ENCODE assay signal across 3 cellular contexts in the genomic region with DNA sequence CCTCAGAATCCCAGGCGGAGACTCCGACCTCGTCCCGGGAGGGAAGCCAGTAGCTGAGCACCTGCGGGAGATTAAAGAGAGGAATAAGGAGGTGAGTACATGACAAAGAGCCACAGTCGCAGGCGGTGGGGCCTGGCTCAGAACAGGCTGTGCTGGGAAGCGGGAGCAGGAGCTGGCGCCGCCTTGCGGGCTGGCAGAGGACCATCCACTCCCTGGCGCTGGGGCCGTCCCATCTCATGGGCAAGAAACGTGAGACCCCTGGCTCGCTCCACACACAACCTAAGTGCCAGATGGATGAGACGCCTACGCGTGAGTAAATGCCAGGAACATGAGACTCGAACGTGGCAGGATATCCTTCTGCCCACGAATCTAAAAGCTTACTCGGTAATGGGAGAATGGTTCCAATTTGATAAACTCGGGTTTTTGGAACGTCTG.
TF ChIP-seq lines count a peak whose summit lies in the region.

No MANE protein-coding gene starts in this region.

TF ChIP-seq in HEK293, 187 proteins besides CTCF, POLR2A, EP300 and RAD21 (continues in another document):
- TF ChIP-seq ZNF24 (tag by site-specific recombination; IDR thresholded peaks at IDR 0.05) (no peak), ZNF416 (tag by site-specific recombination; IDR thresholded peaks at IDR 0.05) (no peak), SP7 (tag by site-specific recombination; IDR thresholded peaks at IDR 0.05) (0 out of 2 replicates have a peak, but pooled peaks have one; percentile 26), MEIS1 (CRISPR knock-in tag; IDR thresholded peaks at IDR 0.05; ENCODE audit: borderline replicate concordance) (no peak), ZBTB17 (tag by site-specific recombination; IDR thresholded peaks at IDR 0.05) (peak; percentile 38), GLIS1 (tag by site-specific recombination; IDR thresholded peaks at IDR 0.05) (0 out of 2 replicates have a peak, but pooled peaks have one; percentile 20), ZBTB21 (tag by site-specific recombination; IDR thresholded peaks at IDR 0.05) (no peak), ZNF626 (tag by site-specific recombination; IDR thresholded peaks at IDR 0.05) (no peak), GLIS2 (tag by site-specific recombination; IDR thresholded peaks at IDR 0.05) (0 out of 2 replicates have a peak, but pooled peaks have one; percentile 27), ZNF560 (tag by site-specific recombination; IDR thresholded peaks at IDR 0.05; ENCODE audit: borderline replicate concordance) (no peak), ZNF394 (tag by site-specific recombination; IDR thresholded peaks at IDR 0.05; ENCODE audit: borderline replicate concordance) (no peak)
- TF ChIP-seq, protein P1, sequence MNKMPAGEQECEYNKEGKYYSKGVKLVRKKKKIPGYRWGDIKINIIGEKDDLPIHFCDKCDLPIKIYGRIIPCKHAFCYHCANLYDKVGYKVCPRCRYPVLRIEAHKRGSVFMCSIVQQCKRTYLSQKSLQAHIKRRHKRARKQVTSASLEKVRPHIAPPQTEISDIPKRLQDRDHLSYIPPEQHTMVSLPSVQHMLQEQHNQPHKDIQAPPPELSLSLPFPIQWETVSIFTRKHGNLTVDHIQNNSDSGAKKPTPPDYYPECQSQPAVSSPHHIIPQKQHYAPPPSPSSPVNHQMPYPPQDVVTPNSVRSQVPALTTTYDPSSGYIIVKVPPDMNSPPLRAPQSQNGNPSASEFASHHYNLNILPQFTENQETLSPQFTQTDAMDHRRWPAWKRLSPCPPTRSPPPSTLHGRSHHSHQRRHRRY (tag by site-specific recombination; IDR thresholded peaks at IDR 0.05): no peak
- TF ChIP-seq, protein P2, sequence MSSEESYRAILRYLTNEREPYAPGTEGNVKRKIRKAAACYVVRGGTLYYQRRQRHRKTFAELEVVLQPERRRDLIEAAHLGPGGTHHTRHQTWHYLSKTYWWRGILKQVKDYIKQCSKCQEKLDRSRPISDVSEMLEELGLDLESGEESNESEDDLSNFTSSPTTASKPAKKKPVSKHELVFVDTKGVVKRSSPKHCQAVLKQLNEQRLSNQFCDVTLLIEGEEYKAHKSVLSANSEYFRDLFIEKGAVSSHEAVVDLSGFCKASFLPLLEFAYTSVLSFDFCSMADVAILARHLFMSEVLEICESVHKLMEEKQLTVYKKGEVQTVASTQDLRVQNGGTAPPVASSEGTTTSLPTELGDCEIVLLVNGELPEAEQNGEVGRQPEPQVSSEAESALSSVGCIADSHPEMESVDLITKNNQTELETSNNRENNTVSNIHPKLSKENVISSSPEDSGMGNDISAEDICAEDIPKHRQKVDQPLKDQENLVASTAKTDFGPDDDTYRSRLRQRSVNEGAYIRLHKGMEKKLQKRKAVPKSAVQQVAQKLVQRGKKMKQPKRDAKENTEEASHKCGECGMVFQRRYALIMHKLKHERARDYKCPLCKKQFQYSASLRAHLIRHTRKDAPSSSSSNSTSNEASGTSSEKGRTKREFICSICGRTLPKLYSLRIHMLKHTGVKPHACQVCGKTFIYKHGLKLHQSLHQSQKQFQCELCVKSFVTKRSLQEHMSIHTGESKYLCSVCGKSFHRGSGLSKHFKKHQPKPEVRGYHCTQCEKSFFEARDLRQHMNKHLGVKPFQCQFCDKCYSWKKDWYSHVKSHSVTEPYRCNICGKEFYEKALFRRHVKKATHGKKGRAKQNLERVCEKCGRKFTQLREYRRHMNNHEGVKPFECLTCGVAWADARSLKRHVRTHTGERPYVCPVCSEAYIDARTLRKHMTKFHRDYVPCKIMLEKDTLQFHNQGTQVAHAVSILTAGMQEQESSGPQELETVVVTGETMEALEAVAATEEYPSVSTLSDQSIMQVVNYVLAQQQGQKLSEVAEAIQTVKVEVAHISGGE (tag by site-specific recombination; conservative IDR thresholded peaks at IDR 0.05; ENCODE audit: low read depth): 0 out of 2 replicates have a peak, but pooled peaks have one; percentile 23
- TF ChIP-seq, protein P3, sequence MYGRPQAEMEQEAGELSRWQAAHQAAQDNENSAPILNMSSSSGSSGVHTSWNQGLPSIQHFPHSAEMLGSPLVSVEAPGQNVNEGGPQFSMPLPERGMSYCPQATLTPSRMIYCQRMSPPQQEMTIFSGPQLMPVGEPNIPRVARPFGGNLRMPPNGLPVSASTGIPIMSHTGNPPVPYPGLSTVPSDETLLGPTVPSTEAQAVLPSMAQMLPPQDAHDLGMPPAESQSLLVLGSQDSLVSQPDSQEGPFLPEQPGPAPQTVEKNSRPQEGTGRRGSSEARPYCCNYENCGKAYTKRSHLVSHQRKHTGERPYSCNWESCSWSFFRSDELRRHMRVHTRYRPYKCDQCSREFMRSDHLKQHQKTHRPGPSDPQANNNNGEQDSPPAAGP (tag by site-specific recombination; IDR thresholded peaks at IDR 0.05): no peak

TF ChIP-seq in SK-N-SH, 30 proteins besides CTCF, POLR2A, EP300 and RAD21 (continues in another document):
- TF ChIP-seq USF1 (IDR thresholded peaks at IDR 0.05; ENCODE audit: borderline replicate concordance, low read depth): no peak
- TF ChIP-seq POLR2AphosphoS5 (IDR thresholded peaks at IDR 0.05; ENCODE audit: low read depth, low read length): peak; percentile 32; the same call in 1 of the 2 replicates
- TF ChIP-seq FOSL2 (IDR thresholded peaks at IDR 0.05; ENCODE audit: borderline replicate concordance, low read depth): no peak
- no peak for TF ChIP-seq EZH2phosphoT487 (IDR thresholded peaks at IDR 0.05; ENCODE audit: borderline replicate concordance, low read depth)
- TF ChIP-seq, protein P4, sequence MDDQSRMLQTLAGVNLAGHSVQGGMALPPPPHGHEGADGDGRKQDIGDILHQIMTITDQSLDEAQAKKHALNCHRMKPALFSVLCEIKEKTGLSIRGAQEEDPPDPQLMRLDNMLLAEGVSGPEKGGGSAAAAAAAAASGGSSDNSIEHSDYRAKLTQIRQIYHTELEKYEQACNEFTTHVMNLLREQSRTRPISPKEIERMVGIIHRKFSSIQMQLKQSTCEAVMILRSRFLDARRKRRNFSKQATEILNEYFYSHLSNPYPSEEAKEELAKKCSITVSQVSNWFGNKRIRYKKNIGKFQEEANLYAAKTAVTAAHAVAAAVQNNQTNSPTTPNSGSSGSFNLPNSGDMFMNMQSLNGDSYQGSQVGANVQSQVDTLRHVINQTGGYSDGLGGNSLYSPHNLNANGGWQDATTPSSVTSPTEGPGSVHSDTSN (IDR thresholded peaks at IDR 0.05): peak; percentile 12; the same call in 1 of the 2 replicates
- no peak for TF ChIP-seq RFX5 (IDR thresholded peaks at IDR 0.05; ENCODE audit: low read length)
- no peak for TF ChIP-seq GABPA (IDR thresholded peaks at IDR 0.05; ENCODE audit: low read depth)
- TF ChIP-seq, protein P5, sequence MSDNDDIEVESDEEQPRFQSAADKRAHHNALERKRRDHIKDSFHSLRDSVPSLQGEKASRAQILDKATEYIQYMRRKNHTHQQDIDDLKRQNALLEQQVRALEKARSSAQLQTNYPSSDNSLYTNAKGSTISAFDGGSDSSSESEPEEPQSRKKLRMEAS (IDR thresholded peaks at IDR 0.05; ENCODE audit: low read depth): peak; percentile 77; the same call in 1 of the 2 replicates
- peak; percentile 59 for TF ChIP-seq SMC3 (IDR thresholded peaks at IDR 0.05; ENCODE audit: low read depth, low read length)
- TF ChIP-seq TEAD4 (IDR thresholded peaks at IDR 0.05; ENCODE audit: borderline replicate concordance, insufficient read depth): no peak
- TF ChIP-seq, protein P6, sequence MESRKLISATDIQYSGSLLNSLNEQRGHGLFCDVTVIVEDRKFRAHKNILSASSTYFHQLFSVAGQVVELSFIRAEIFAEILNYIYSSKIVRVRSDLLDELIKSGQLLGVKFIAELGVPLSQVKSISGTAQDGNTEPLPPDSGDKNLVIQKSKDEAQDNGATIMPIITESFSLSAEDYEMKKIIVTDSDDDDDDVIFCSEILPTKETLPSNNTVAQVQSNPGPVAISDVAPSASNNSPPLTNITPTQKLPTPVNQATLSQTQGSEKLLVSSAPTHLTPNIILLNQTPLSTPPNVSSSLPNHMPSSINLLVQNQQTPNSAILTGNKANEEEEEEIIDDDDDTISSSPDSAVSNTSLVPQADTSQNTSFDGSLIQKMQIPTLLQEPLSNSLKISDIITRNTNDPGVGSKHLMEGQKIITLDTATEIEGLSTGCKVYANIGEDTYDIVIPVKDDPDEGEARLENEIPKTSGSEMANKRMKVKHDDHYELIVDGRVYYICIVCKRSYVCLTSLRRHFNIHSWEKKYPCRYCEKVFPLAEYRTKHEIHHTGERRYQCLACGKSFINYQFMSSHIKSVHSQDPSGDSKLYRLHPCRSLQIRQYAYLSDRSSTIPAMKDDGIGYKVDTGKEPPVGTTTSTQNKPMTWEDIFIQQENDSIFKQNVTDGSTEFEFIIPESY (IDR thresholded peaks at IDR 0.05; ENCODE audit: borderline replicate concordance, low read depth): no peak
- TF ChIP-seq USF2 (IDR thresholded peaks at IDR 0.05; ENCODE audit: borderline replicate concordance, low read depth, low read length): no peak
- peak; percentile 24; the same call in 1 of the 2 replicates for TF ChIP-seq NFIC (IDR thresholded peaks at IDR 0.05; ENCODE audit: borderline replicate concordance)
- TF ChIP-seq MXI1 (IDR thresholded peaks at IDR 0.05; ENCODE audit: low read depth, low read length): peak; percentile 60
- TF ChIP-seq CHD2 (IDR thresholded peaks at IDR 0.05; ENCODE audit: low read length, partially characterized antibody): peak; percentile 51

TF ChIP-seq in neural cell, 6 proteins besides CTCF, POLR2A, EP300 and RAD21:
- peak; percentile 69 for TF ChIP-seq SMC3 (conservative IDR thresholded peaks at IDR 0.05; ENCODE audit: poor library complexity)
- TF ChIP-seq TAF1 (IDR thresholded peaks at IDR 0.05; ENCODE audit: low read depth): no peak
- TF ChIP-seq, protein P7, sequence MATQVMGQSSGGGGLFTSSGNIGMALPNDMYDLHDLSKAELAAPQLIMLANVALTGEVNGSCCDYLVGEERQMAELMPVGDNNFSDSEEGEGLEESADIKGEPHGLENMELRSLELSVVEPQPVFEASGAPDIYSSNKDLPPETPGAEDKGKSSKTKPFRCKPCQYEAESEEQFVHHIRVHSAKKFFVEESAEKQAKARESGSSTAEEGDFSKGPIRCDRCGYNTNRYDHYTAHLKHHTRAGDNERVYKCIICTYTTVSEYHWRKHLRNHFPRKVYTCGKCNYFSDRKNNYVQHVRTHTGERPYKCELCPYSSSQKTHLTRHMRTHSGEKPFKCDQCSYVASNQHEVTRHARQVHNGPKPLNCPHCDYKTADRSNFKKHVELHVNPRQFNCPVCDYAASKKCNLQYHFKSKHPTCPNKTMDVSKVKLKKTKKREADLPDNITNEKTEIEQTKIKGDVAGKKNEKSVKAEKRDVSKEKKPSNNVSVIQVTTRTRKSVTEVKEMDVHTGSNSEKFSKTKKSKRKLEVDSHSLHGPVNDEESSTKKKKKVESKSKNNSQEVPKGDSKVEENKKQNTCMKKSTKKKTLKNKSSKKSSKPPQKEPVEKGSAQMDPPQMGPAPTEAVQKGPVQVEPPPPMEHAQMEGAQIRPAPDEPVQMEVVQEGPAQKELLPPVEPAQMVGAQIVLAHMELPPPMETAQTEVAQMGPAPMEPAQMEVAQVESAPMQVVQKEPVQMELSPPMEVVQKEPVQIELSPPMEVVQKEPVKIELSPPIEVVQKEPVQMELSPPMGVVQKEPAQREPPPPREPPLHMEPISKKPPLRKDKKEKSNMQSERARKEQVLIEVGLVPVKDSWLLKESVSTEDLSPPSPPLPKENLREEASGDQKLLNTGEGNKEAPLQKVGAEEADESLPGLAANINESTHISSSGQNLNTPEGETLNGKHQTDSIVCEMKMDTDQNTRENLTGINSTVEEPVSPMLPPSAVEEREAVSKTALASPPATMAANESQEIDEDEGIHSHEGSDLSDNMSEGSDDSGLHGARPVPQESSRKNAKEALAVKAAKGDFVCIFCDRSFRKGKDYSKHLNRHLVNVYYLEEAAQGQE (IDR thresholded peaks at IDR 0.05; ENCODE audit: borderline replicate concordance): no peak
